20 cellular contexts compared by ENCODE assay signal in the genomic region with DNA sequence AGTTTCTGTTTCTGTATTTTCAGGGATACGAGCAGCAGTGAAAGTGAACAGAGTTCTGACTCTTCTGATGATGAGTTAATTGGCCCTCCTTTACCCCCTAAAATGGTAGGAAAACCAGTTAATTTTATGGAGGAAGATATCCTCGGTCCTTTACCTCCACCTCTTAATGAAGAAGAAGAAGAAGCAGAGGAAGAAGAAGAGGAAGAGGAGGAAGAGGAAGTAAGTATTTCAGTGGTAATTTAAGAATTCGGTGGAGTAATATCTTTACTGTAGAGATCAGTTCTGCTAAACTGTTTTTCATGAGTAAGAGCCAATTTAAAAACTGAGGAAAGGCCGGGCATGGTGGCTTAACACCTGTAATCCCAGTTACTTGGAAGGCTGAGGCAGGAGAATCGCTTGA. TPM values are rescaled to one million over a fixed set of nuclear protein-coding genes. Genes with fewer than 3 reads are reported as not detected.
DNase-seq lines count a peak whose midpoint lies in the region; ATAC-seq and TF ChIP-seq lines count a peak whose summit lies in the region.
"Had no signal": no experiment of that assay in that cellular context is flagged by ENCODE, and none has a peak within 500 bp of the region (broad histone marks: within the 10 kb centered on the region; RNA-seq: fewer than 3 reads in every experiment).

No MANE protein-coding gene starts in this region.

- intact Hi-C loops in Panc1 (cut with micrococcal nuclease; ENCODE audit: unreplicated experiment): no loop called here
- intact Hi-C loops in left cardiac atrium (cut with DNase I): no loop called here
- intact Hi-C loops in activated CD4-positive, alpha-beta T cell treated with anti-CD3 and anti-CD28 coated beads, Interleukin-2, amount 10 ng/mL, durations not matched to agents 24 days and 14 days (cut with micrococcal nuclease): no loop called here

- H3K4me1 ChIP-seq in Panc1 (ENCODE audit: control insufficient read depth, insufficient read depth, low read length): no peaks in the 10 kb centered on the region
- H3K4me1 ChIP-seq: Caco-2 had no signal

- TSS peak; percentile 61 for BruUV-seq in Panc1 (replicated peaks; lab: Mats Ljungman, UMichigan)

- H3K4me3 ChIP-seq in Panc1 (ENCODE audit: low read depth in 2 of 2, low read length in 2 of 2): no peak overlapping the region
- H3K4me3 ChIP-seq: GM23248, HAP-1 had no signal

- H3K27ac ChIP-seq in Panc1 (ENCODE audit: low read length): no peak overlapping the region
- H3K27ac ChIP-seq: GM23248 had no signal

- in situ Hi-C loops in Panc1 (cut with HindIII; ENCODE audit: low pct_unique_long_range_greater_than_20kb, low sequenced_read_pairs): no loop called here

- H3K27me3 Mint-ChIP-seq in memory B cell: no peaks in the 10 kb centered on the region
- H3K27me3 Mint-ChIP-seq in activated CD4-positive, alpha-beta T cell treated with anti-CD3 and anti-CD28 coated beads, Interleukin-2, amount 10 ng/mL, durations not matched to agents 24 days and 14 days: no peaks in the 10 kb centered on the region
- H3K27me3 Mint-ChIP-seq: CD4-positive, CD25-positive, alpha-beta regulatory T cell; T-helper 17 cell had no signal

- TF ChIP-seq CTCF in Panc1 (IDR thresholded peaks at IDR 0.05): no peak

- H3K4me3 Mint-ChIP-seq in memory B cell: no peak overlapping the region
- no peak overlapping the region for H3K4me3 Mint-ChIP-seq in activated CD4-positive, alpha-beta T cell treated with anti-CD3 and anti-CD28 coated beads, Interleukin-2, amount 10 ng/mL, durations not matched to agents 24 days and 14 days
- H3K4me3 Mint-ChIP-seq: CD4-positive, CD25-positive, alpha-beta regulatory T cell; T-helper 17 cell had no signal

- no peaks in the 10 kb centered on the region for H3K9me3 Mint-ChIP-seq in memory B cell
- no peaks in the 10 kb centered on the region for H3K9me3 Mint-ChIP-seq in activated CD4-positive, alpha-beta T cell treated with anti-CD3 and anti-CD28 coated beads, Interleukin-2, amount 10 ng/mL, durations not matched to agents 24 days and 14 days
- H3K9me3 Mint-ChIP-seq: CD4-positive, CD25-positive, alpha-beta regulatory T cell had no signal

- H3K36me3 ChIP-seq in Panc1 (ENCODE audit: control insufficient read depth, insufficient read depth, low read length): peaks cover 5% of the 10 kb centered on the region; the same call in 1 of the 2 replicates

- peak; percentile 20 for DNase-seq in GF-D8 (lab: John Stamatoyannopoulos, UW)
- peak; percentile 71 for DNase-seq in MV-4-11 (lab: John Stamatoyannopoulos, UW)
- no peak for DNase-seq in Panc1 (ENCODE audit: low read depth, low spot score)
- no peak for DNase-seq in memory B cell (ENCODE audit: low spot score in 2 of 2)
- no peak for DNase-seq in left cardiac atrium
- DNase-seq in activated CD4-positive, alpha-beta T cell treated with anti-CD3 and anti-CD28 coated beads, Interleukin-2, amount 10 ng/mL, durations not matched to agents 24 days and 14 days: no peak
- no peak for DNase-seq in COLO829 (ENCODE audit: low spot score)
- DNase-seq: Caco-2; CD4-positive, CD25-positive, alpha-beta regulatory T cell; DMS 273 treated with DMSO at 0.1 percent for 48 hours; DND-41; GM23248; KG1; NCI-H1417; NCI-H1694 treated with DMSO at 0.1 percent for 48 hours; NCI-H446 treated with DMSO at 0.1 percent for 48 hours; NCI-H526 treated with DMSO at 0.1 percent for 48 hours; SW 1271; T-helper 17 cell had no signal

- peak overlapping the region; percentile 43 for H3K27ac Mint-ChIP-seq in memory B cell
- no peak overlapping the region for H3K27ac Mint-ChIP-seq in activated CD4-positive, alpha-beta T cell treated with anti-CD3 and anti-CD28 coated beads, Interleukin-2, amount 10 ng/mL, durations not matched to agents 24 days and 14 days
- H3K27ac Mint-ChIP-seq: CD4-positive, CD25-positive, alpha-beta regulatory T cell; T-helper 17 cell had no signal

- peaks cover 7% of the 10 kb centered on the region for H3K4me1 Mint-ChIP-seq in memory B cell
- H3K4me1 Mint-ChIP-seq in activated CD4-positive, alpha-beta T cell treated with anti-CD3 and anti-CD28 coated beads, Interleukin-2, amount 10 ng/mL, durations not matched to agents 24 days and 14 days: peaks cover 2% of the 10 kb centered on the region

- peaks cover 30% of the 10 kb centered on the region for H3K36me3 Mint-ChIP-seq in memory B cell
- H3K36me3 Mint-ChIP-seq in activated CD4-positive, alpha-beta T cell treated with anti-CD3 and anti-CD28 coated beads, Interleukin-2, amount 10 ng/mL, durations not matched to agents 24 days and 14 days (ENCODE audit: low read depth): peaks cover 23% of the 10 kb centered on the region

- POLR2A ChIA-PET in Panc1 (lab: Charles Lee): no interaction called here

- ATAC-seq in Panc1 (no peak), memory B cell (ENCODE audit: low read depth) (no peak), left cardiac atrium (no peak)
- ATAC-seq: T-helper 17 cell had no signal

- H3K9me3 ChIP-seq in Panc1 (ENCODE audit: control insufficient read depth, insufficient read depth, low read depth, low read length): no peaks in the 10 kb centered on the region
- H3K9me3 ChIP-seq: Caco-2, HAP-1 had no signal

- H3K27me3 ChIP-seq in Panc1 (ENCODE audit: control insufficient read depth, insufficient read depth, low read length): no peaks in the 10 kb centered on the region

- CTCF ChIA-PET in Panc1 (lab: Charles Lee): no interaction called here

RNA-seq across cellular contexts. Expression of gene WDR70, which starts 17.2 kb away (rescaled TPM):
- total RNA-seq in Panc1 (2021; ENCODE audit: unreplicated experiment) (29.5 TPM), left cardiac atrium (10 to 100 TPM; 14.5 TPM)
- 31.7 TPM for polyA plus RNA-seq in Panc1 (2012; ENCODE audit: insufficient read length)
- total RNA-seq in activated CD4-positive, alpha-beta T cell treated with anti-CD3 and anti-CD28 coated beads, Interleukin-2, amount 10 ng/mL, durations not matched to agents 24 days and 14 days: 45.0 and 48.9 TPM in 2 replicates

RNA-seq across cellular contexts. Expression of gene NUP155, which starts 25.4 kb away (rescaled TPM):
- total RNA-seq in Panc1 (2021; ENCODE audit: unreplicated experiment): 58.5 TPM
- polyA plus RNA-seq in Panc1 (2012; ENCODE audit: insufficient read length): 13.6 TPM
- total RNA-seq in left cardiac atrium: 10 to 100 TPM; 11.9 to 14.1 TPM
- total RNA-seq in activated CD4-positive, alpha-beta T cell treated with anti-CD3 and anti-CD28 coated beads, Interleukin-2, amount 10 ng/mL, durations not matched to agents 24 days and 14 days: 85.1 and 86.2 TPM in 2 replicates

Comparison
In these comparisons a context has a peak if more than half of its experiments do, and no peak if none do; other contexts are left out.
1. DNase-seq: peak in GF-D8 (single experiment) and MV-4-11 (single experiment); none in Panc1 (single experiment), memory B cell (0 of 2), left cardiac atrium (single experiment), activated CD4-positive, alpha-beta T cell treated with anti-CD3 and anti-CD28 coated beads, Interleukin-2, amount 10 ng/mL, durations not matched to agents 24 days and 14 days (single experiment) and COLO829 (single experiment).